ENCODE assay signal across 1 cellular context in genomic region chr5:81851481-81852178, GRCh38.
TF ChIP-seq lines count a peak whose summit lies in the region.

No MANE protein-coding gene starts in this region.

TF ChIP-seq in HepG2, 621 proteins besides CTCF, POLR2A, EP300 and RAD21 (continued from another document and continues in another):
- no peak for TF ChIP-seq AHDC1 (CRISPR knock-in tag; IDR thresholded peaks at IDR 0.05; ENCODE audit: borderline replicate concordance)
- no peak for TF ChIP-seq ZNF777 (CRISPR knock-in tag; IDR thresholded peaks at IDR 0.05)
- no peak for TF ChIP-seq SKI (IDR thresholded peaks at IDR 0.05; ENCODE audit: partially characterized antibody)
- TF ChIP-seq ZNF775 (CRISPR knock-in tag; IDR thresholded peaks at IDR 0.05; ENCODE audit: borderline replicate concordance): no peak
- no peak for TF ChIP-seq RCOR2 (CRISPR knock-in tag; IDR thresholded peaks at IDR 0.05)
- no peak for TF ChIP-seq CBX2 (IDR thresholded peaks at IDR 0.05; ENCODE audit: low read depth, low read length)
- TF ChIP-seq CBX2 (CRISPR knock-in tag; IDR thresholded peaks at IDR 0.05; ENCODE audit: low read depth): no peak
- peak; percentile 30; the same call in 1 of the 2 replicates for TF ChIP-seq ZFP91 (CRISPR knock-in tag; IDR thresholded peaks at IDR 0.05; ENCODE audit: borderline replicate concordance)
- no peak for TF ChIP-seq TOPORS (CRISPR knock-in tag; IDR thresholded peaks at IDR 0.05)
- no peak for TF ChIP-seq NCOR1 (IDR thresholded peaks at IDR 0.05; ENCODE audit: borderline replicate concordance, low read length)
- no peak for TF ChIP-seq ZNF496 (CRISPR knock-in tag; IDR thresholded peaks at IDR 0.05; ENCODE audit: insufficient replicate concordance)
- TF ChIP-seq PBX3 (CRISPR knock-in tag; IDR thresholded peaks at IDR 0.05; ENCODE audit: borderline replicate concordance): no peak
- no peak for TF ChIP-seq ATF1 (CRISPR knock-in tag; IDR thresholded peaks at IDR 0.05)
- TF ChIP-seq ZSCAN31 (CRISPR knock-in tag; IDR thresholded peaks at IDR 0.05; ENCODE audit: low read depth): no peak
- TF ChIP-seq DPF2 (CRISPR knock-in tag; IDR thresholded peaks at IDR 0.05; ENCODE audit: borderline replicate concordance, low read depth): no peak
- TF ChIP-seq ZNF432 (CRISPR knock-in tag; IDR thresholded peaks at IDR 0.05; ENCODE audit: borderline replicate concordance): no peak
- TF ChIP-seq ZSCAN22 (CRISPR knock-in tag; IDR thresholded peaks at IDR 0.05): no peak
- TF ChIP-seq RFX5 (IDR thresholded peaks at IDR 0.05; ENCODE audit: low read depth, low read length): no peak
- TF ChIP-seq ZNF337 (CRISPR knock-in tag; IDR thresholded peaks at IDR 0.05; ENCODE audit: borderline replicate concordance, low read depth): no peak
- no peak for TF ChIP-seq ZNF740 (CRISPR knock-in tag; IDR thresholded peaks at IDR 0.05)
- no peak for TF ChIP-seq ARNTL (CRISPR knock-in tag; IDR thresholded peaks at IDR 0.05)
- TF ChIP-seq ADNP (CRISPR knock-in tag; IDR thresholded peaks at IDR 0.05): no peak
- no peak for TF ChIP-seq U2AF2 (IDR thresholded peaks at IDR 0.05; ENCODE audit: low read depth, low read length)
- no peak for TF ChIP-seq GZF1 (CRISPR knock-in tag; IDR thresholded peaks at IDR 0.05)
- TF ChIP-seq EEA1 (CRISPR knock-in tag; IDR thresholded peaks at IDR 0.05; ENCODE audit: borderline replicate concordance): no peak
- no peak for TF ChIP-seq BHLHE40 (IDR thresholded peaks at IDR 0.05; ENCODE audit: low read length)
- TF ChIP-seq SNAPC4 (CRISPR knock-in tag; IDR thresholded peaks at IDR 0.05): no peak
- no peak for TF ChIP-seq GLMP (CRISPR knock-in tag; IDR thresholded peaks at IDR 0.05; ENCODE audit: borderline replicate concordance)
- TF ChIP-seq HIC2 (CRISPR knock-in tag; IDR thresholded peaks at IDR 0.05; ENCODE audit: low read depth): no peak
- peak; percentile 39; the same call in 1 of the 2 replicates for TF ChIP-seq TFDP1 (CRISPR knock-in tag; IDR thresholded peaks at IDR 0.05; ENCODE audit: borderline replicate concordance)
- TF ChIP-seq HMG20A (CRISPR knock-in tag; IDR thresholded peaks at IDR 0.05; ENCODE audit: borderline replicate concordance): no peak
- no peak for TF ChIP-seq RFX3 (CRISPR knock-in tag; IDR thresholded peaks at IDR 0.05)
- no peak for TF ChIP-seq NR1H2 (CRISPR knock-in tag; IDR thresholded peaks at IDR 0.05; ENCODE audit: borderline replicate concordance, low read depth)
- TF ChIP-seq CHD4 (IDR thresholded peaks at IDR 0.05; ENCODE audit: borderline replicate concordance, low read length): no peak
- TF ChIP-seq REST (IDR thresholded peaks at IDR 0.05; ENCODE audit: borderline replicate concordance in 1 of 2, low read depth in 1 of 2, low read length in 2 of 2): no peak
- no peak for TF ChIP-seq THAP7 (CRISPR knock-in tag; IDR thresholded peaks at IDR 0.05)
- TF ChIP-seq CHD2 (IDR thresholded peaks at IDR 0.05; ENCODE audit: low read depth, low read length): no peak
